23 cellular contexts compared by ENCODE assay signal in the genomic region with DNA sequence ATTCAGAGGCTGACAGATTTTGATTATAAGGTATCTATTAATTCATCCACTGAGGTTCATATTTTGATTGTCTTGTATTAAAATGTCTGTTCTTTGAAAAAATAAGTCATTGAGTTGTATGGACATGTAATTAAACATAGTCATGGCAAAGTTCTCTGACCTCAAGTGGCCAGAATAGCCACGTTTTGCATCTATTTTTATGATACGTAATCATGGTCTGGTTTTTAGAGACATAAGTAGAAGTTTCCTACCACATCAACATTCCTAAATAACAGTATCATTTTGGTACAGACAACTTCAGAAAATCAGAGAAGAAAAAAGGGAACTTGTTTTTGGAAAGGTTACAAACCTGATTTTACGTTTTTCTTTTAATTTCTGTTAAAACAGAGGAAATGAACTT. TPM values are rescaled to one million over a fixed set of nuclear protein-coding genes. Genes with fewer than 3 reads are reported as not detected.
DNase-seq lines count a peak whose midpoint lies in the region; ATAC-seq, FAIRE-seq and TF ChIP-seq lines count a peak whose summit lies in the region.
"Had no signal": no experiment of that assay in that cellular context is flagged by ENCODE, and none has a peak within 500 bp of the region (broad histone marks: within the 10 kb centered on the region; RNA-seq: fewer than 3 reads in every experiment).

No MANE protein-coding gene starts in this region.

- no peak overlapping the region for H3K4me2 ChIP-seq in skeletal muscle satellite cell (ENCODE audit: low read length)

- peak; percentile 39 for FAIRE-seq in endometrium (lab: Jason Lieb, UNC)
- FAIRE-seq: H54 had no signal

- peaks cover 9% of the 10 kb centered on the region for H3K36me3 ChIP-seq in skeletal muscle satellite cell (ENCODE audit: insufficient read depth, low read length)

- TF ChIP-seq CTCF in AG10803 (conservative IDR thresholded peaks at IDR 0.05; ENCODE audit: low read length) = no peak

- H3K9me3 ChIP-seq in skeletal muscle satellite cell (replicated peaks; ENCODE audit: low read length) = no peaks in the 10 kb centered on the region
- H3K9me3 ChIP-seq: SJSA1 had no signal

- no peaks in the 10 kb centered on the region for H3K27me3 ChIP-seq in skeletal muscle satellite cell (ENCODE audit: control insufficient read depth, insufficient read depth, low read length)
- H3K27me3 ChIP-seq: SJSA1 had no signal

- H3K4me3 ChIP-seq in AG10803 (ENCODE audit: low read length) (no peak overlapping the region), skeletal muscle satellite cell (ENCODE audit: low read length) (no peak overlapping the region)
- H3K4me3 ChIP-seq: SJSA1 had no signal

- peak overlapping the region; percentile 28 for H3K9ac ChIP-seq in skeletal muscle satellite cell (ENCODE audit: low read depth, low read length)

- peak; percentile 40 for DNase-seq in AG10803 (ENCODE audit: low read depth)
- DNase-seq in M059J (ENCODE audit: low read depth) = peak; percentile 38
- no peak for DNase-seq in NCI-H446 treated with DMSO at 0.1 percent for 48 hours (lab: John Stamatoyannopoulos, UW)
- DNase-seq in OCI-M1 (lab: John Stamatoyannopoulos, UW) = no peak
- DNase-seq: 8988T; DMS53; EL; GF-D8; Kasumi-1; MM.1S; NCI-H1092 treated with DMSO at 0.1 percent for 48 hours; NCI-H146; NCI-H2029; NCI-H2227 treated with DMSO at 0.1 percent for 48 hours; NCI-H510A treated with DMSO at 0.1 percent for 48 hours; NCI-H748 treated with DMSO at 0.1 percent for 48 hours; NK-92 treated with Interleukin-12 subunit alpha and Interleukin-12 subunit beta, amount 100 ng/mL, for 24 hours had no signal

- H3K4me1 ChIP-seq in skeletal muscle satellite cell (ENCODE audit: control insufficient read depth, insufficient read depth, low read length) = peaks cover 43% of the 10 kb centered on the region

- ATAC-seq in GM19324 (IDR thresholded peaks at IDR 0.05; ENCODE audit: low FRiP score, unreplicated experiment) = no peak
- ATAC-seq: Right ventricle myocardium inferior had no signal

RNA-seq across cellular contexts. Expression of gene COL5A2, which starts 47.6 kb away (rescaled TPM):
- total RNA-seq in M059J (2014; rRNA removed; shearing (Covaris generic)) = 131 and 221 TPM in 2 replicates
- total RNA-seq in skeletal muscle satellite cell (2012; rRNA removed) = 170 and 179 TPM in 2 replicates

Comparison
In these comparisons a context has a peak if more than half of its experiments do, and no peak if none do; other contexts are left out.
1. DNase-seq: peak in AG10803 (single experiment) and M059J (single experiment); none in NCI-H446 treated with DMSO at 0.1 percent for 48 hours (single experiment) and OCI-M1 (single experiment).